ENCODE assay signal across 7 cellular contexts in the genomic region with DNA sequence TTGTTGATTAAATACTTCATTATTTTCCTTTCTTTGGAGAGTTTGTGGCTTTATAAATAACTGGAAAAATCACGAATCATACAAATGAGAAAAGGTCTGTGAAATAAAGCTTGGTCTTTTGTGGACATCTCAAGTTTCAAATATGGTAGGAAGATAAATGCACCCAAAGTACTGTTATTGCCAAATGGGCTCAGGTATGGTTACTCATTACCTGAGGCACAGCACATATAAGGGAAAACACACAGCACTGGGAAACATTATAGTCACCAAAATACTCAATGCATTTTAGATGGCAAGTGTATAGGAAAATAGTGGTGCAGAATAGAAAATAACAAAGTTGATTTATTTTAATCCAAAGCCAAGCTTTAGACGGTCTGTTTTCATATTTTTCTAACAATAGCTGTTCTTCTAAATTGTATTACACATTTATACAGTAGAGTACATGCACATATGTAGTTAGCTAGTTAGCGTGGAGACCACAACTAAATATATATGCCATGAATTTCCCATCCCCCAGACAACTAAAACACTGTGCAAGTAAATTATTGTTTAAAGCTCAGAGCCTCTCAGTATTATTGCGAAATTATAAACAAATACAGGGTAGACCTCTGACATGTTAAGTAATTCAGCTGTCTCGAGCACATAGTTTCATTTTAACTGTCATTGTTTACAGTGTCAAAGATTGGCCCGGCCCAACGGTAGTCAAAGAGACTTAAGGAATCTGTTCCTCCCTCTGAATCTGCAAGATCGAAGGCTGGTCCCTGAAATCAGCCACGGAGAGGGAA.
DNase-seq lines count a peak whose midpoint lies in the region; ATAC-seq, FAIRE-seq and TF ChIP-seq lines count a peak whose summit lies in the region.

No MANE protein-coding gene starts in this region.

- no peak for TF ChIP-seq POLR2A in esophagus squamous epithelium (IDR thresholded peaks at IDR 0.05)

- FAIRE-seq in pancreas (lab: Jason Lieb, UNC) = no peak

- WGBS in esophagus squamous epithelium, 2 donors = 8 to 9% methylated on average over 8 to 9 of the region's 9 CpGs
- 16 to 18% methylated on average over 9 of the region's 9 CpGs for WGBS in pancreas, 2 donors

- no peaks in the 10 kb centered on the region for H3K36me3 ChIP-seq in esophagus squamous epithelium
- H3K36me3 ChIP-seq in pancreas = peaks cover 0 to 4% (median 0%) of the 10 kb centered on the region in 3 donors

- TF ChIP-seq CTCF in esophagus squamous epithelium (IDR thresholded peaks at IDR 0.05) = no peak
- TF ChIP-seq CTCF in pancreas (IDR thresholded peaks at IDR 0.05) = no peak

- H3K27me3 ChIP-seq in esophagus squamous epithelium (no peaks in the 10 kb centered on the region), pancreas (no peaks in the 10 kb centered on the region)

- H3K27ac ChIP-seq in esophagus squamous epithelium (peak overlapping the region; percentile 80 to 92 (median 88)), pancreas (peak overlapping the region; percentile 28 to 82 (median 64))

- intact Hi-C loops in esophagus squamous epithelium (cut with DNase I) (no loop called here), pancreas (cut with DNase I) (no loop called here)

- DNase-seq in OCI-M1 (lab: John Stamatoyannopoulos, UW) = peak; percentile 66
- no peak for DNase-seq in esophagus squamous epithelium (lab: John Stamatoyannopoulos, UW)
- no peak for DNase-seq in pancreas
- DNase-seq in activated CD4-positive, CD25-positive, alpha-beta regulatory T cell treated with anti-CD3 and anti-CD28 coated beads, Interleukin-2, amount 50 U/mL, for 72 hours = no peak
- no peak for DNase-seq in retina

- H3K4me3 ChIP-seq in esophagus squamous epithelium = peak overlapping the region; percentile 51 to 87 (median 70)
- H3K4me3 ChIP-seq in pancreas = peak overlapping the region; percentile 26 to 53 (median 40)

- ATAC-seq in GM18861 (IDR thresholded peaks at IDR 0.05; ENCODE audit: unreplicated experiment) (peak; percentile 23), HG02610 (IDR thresholded peaks at IDR 0.05; ENCODE audit: unreplicated experiment) (peak; percentile 29), pancreas (peak; percentile 54 to 67 (median 61))

- peaks cover 0 to 49% (median 6%) of the 10 kb centered on the region in 3 donors for H3K4me1 ChIP-seq in esophagus squamous epithelium
- H3K4me1 ChIP-seq in pancreas = no peaks in the 10 kb centered on the region

- no peaks in the 10 kb centered on the region for H3K9me3 ChIP-seq in esophagus squamous epithelium
- H3K9me3 ChIP-seq in pancreas = no peaks in the 10 kb centered on the region
